In genomic region chr15:41492597-41493204, GRCh38 we compare ENCODE assay signal across 8 cellular contexts. TPM values are rescaled to one million over a fixed set of nuclear protein-coding genes. Genes with fewer than 3 reads are reported as not detected.
DNase-seq lines count a peak whose midpoint lies in the region; ATAC-seq and TF ChIP-seq lines count a peak whose summit lies in the region.

No MANE protein-coding gene starts in this region.

- peaks cover 29% of the 10 kb centered on the region for H3K4me1 Mint-ChIP-seq in activated naive CD8-positive, alpha-beta T cell treated with anti-CD3 and anti-CD28 coated beads for 36 hours

- DNase-seq in heart left ventricle (no peak), Right ventricle myocardium superior (no peak), lower leg skin (ENCODE audit: low spot score in 2 of 2) (no peak), uterus (no peak), NCI-H2196 treated with DMSO at 0.1 percent for 48 hours (lab: John Stamatoyannopoulos, UW; ENCODE audit: unreplicated experiment) (no peak), KG1 (lab: John Stamatoyannopoulos, UW) (no peak)
- no peak for DNase-seq in activated naive CD8-positive, alpha-beta T cell treated with anti-CD3 and anti-CD28 coated beads for 36 hours

- peak overlapping the region; percentile 71 for H3K4me3 Mint-ChIP-seq in activated naive CD8-positive, alpha-beta T cell treated with anti-CD3 and anti-CD28 coated beads for 36 hours

- H3K4me3 ChIP-seq in heart left ventricle = peak overlapping the region; percentile 46 to 80 (median 64)
- peak overlapping the region; percentile 40 for H3K4me3 ChIP-seq in lower leg skin (ENCODE audit: low read depth, poor library complexity, severe bottlenecking)
- peak overlapping the region; percentile 48 to 67 for H3K4me3 ChIP-seq in uterus

- peaks cover 4% of the 10 kb centered on the region for H3K36me3 Mint-ChIP-seq in activated naive CD8-positive, alpha-beta T cell treated with anti-CD3 and anti-CD28 coated beads for 36 hours

- TF ChIP-seq POLR2A in heart left ventricle (IDR thresholded peaks at IDR 0.05) = no peak
- no peak for TF ChIP-seq POLR2A in lower leg skin (IDR thresholded peaks at IDR 0.05)
- TF ChIP-seq POLR2A in uterus (IDR thresholded peaks at IDR 0.05) = no peak

- H3K27me3 Mint-ChIP-seq in activated naive CD8-positive, alpha-beta T cell treated with anti-CD3 and anti-CD28 coated beads for 36 hours = peaks cover 54% of the 10 kb centered on the region

- intact Hi-C loops in heart left ventricle (cut with DNase I) = no loop called here
- intact Hi-C loops in Right ventricle myocardium superior (cut with DNase I) = no loop called here
- intact Hi-C loops in lower leg skin (cut with DNase I; ENCODE audit: low total_unique reads) = no loop called here
- intact Hi-C loops in uterus (cut with DNase I; ENCODE audit: low total_unique reads) = no loop called here

- H3K27ac ChIP-seq in heart left ventricle (peak overlapping the region in 7 of 12 donors; percentile 17 to 72 (median 63)), uterus (peak overlapping the region in 1 of 2 donors; percentile 46)

- no peak for ATAC-seq in heart left ventricle
- no peak for ATAC-seq in Right ventricle myocardium superior (ENCODE audit: poor library complexity)
- no peak for ATAC-seq in esophagus mucosa

- H3K27me3 ChIP-seq in heart left ventricle = peaks cover 0 to 62% (median 16%) of the 10 kb centered on the region in 9 donors
- peaks cover 0 to 17% of the 10 kb centered on the region in 2 donors for H3K27me3 ChIP-seq in uterus

- TF ChIP-seq CTCF in heart left ventricle (IDR thresholded peaks at IDR 0.05) = no peak
- TF ChIP-seq CTCF in lower leg skin (IDR thresholded peaks at IDR 0.05) = no peak
- no peak for TF ChIP-seq CTCF in uterus (IDR thresholded peaks at IDR 0.05)

- 2 to 13% (median 5%) methylated on average over 14 to 15 of the region's 15 CpGs for WGBS in heart left ventricle, 4 donors
- WGBS in lower leg skin, 2 donors = 9% methylated on average over 15 of the region's 15 CpGs

- H3K9me3 ChIP-seq in heart left ventricle = no peaks in the 10 kb centered on the region
- no peaks in the 10 kb centered on the region for H3K9me3 ChIP-seq in uterus

- H3K27ac Mint-ChIP-seq in activated naive CD8-positive, alpha-beta T cell treated with anti-CD3 and anti-CD28 coated beads for 36 hours = peak overlapping the region; percentile 67

- H3K36me3 ChIP-seq in heart left ventricle (no peaks in the 10 kb centered on the region), uterus (no peaks in the 10 kb centered on the region)

- no peaks in the 10 kb centered on the region for H3K9me3 Mint-ChIP-seq in activated naive CD8-positive, alpha-beta T cell treated with anti-CD3 and anti-CD28 coated beads for 36 hours

- H3K4me1 ChIP-seq in heart left ventricle (peaks cover 7 to 40% (median 30%) of the 10 kb centered on the region in 12 donors), uterus (peaks cover 8 to 10% of the 10 kb centered on the region in 2 donors)

RNA-seq across cellular contexts. Expression of gene ITPKA, which starts 1.0 kb away (rescaled TPM):
- total RNA-seq in heart left ventricle = 10 to 100 TPM in 1 of 9 donors, 1 to 10 TPM in 6, under 1 TPM in 2; 0.80 to 12.5 (median 1.8) TPM
- polyA plus RNA-seq in heart left ventricle = 1 to 10 TPM; 6.0 to 6.7 TPM
- total RNA-seq in Right ventricle myocardium superior = 2.6 TPM
- total RNA-seq in activated naive CD8-positive, alpha-beta T cell treated with anti-CD3 and anti-CD28 coated beads for 36 hours = 1 to 10 TPM; 1.3 to 1.6 TPM
- 1 to 10 TPM in 2 of 4 donors, not detected in 2; 1.6 to 3.7 TPM for total RNA-seq in lower leg skin
- 1 to 10 TPM in 1 of 4 donors, under 1 TPM in 1, not detected in 2; 0.41 to 1.3 TPM for total RNA-seq in uterus
- 0.16 TPM for total RNA-seq in esophagus mucosa

RNA-seq across cellular contexts. Expression of gene LTK, which starts 20.9 kb away (rescaled TPM):
- total RNA-seq in heart left ventricle = 1 to 10 TPM in 1 of 9 donors, under 1 TPM in 8; 0.14 to 1.6 (median 0.37) TPM
- under 1 TPM; 0.34 to 0.36 TPM for polyA plus RNA-seq in heart left ventricle
- total RNA-seq in Right ventricle myocardium superior = 1.1 TPM
- total RNA-seq in activated naive CD8-positive, alpha-beta T cell treated with anti-CD3 and anti-CD28 coated beads for 36 hours = under 1 TPM in 1 of 2 experiments, not detected in 1; 0.16 TPM
- total RNA-seq in lower leg skin = under 1 TPM in 3 of 4 donors, not detected in 1; 0.46 to 0.54 (median 0.52) TPM
- under 1 TPM in 2 of 4 donors, not detected in 2; 0.24 to 0.55 TPM for total RNA-seq in uterus
- 0.12 TPM for total RNA-seq in esophagus mucosa

RNA-seq across cellular contexts. Expression of gene RPAP1, which starts 51.4 kb away (rescaled TPM):
- total RNA-seq in heart left ventricle = 10 to 100 TPM; 13.7 to 32.5 (median 23.7) TPM
- 10 to 100 TPM; 13.4 to 15.4 TPM for polyA plus RNA-seq in heart left ventricle
- total RNA-seq in Right ventricle myocardium superior = 26.4 TPM
- 10 to 100 TPM; 57.3 to 61.1 TPM for total RNA-seq in activated naive CD8-positive, alpha-beta T cell treated with anti-CD3 and anti-CD28 coated beads for 36 hours
- 10 to 100 TPM; 15.1 to 58.5 (median 41.0) TPM for total RNA-seq in lower leg skin
- 10 to 100 TPM in 3 of 4 donors, 1 to 10 TPM in 1; 3.8 to 42.5 (median 25.8) TPM for total RNA-seq in uterus
- 25.5 TPM for total RNA-seq in esophagus mucosa
